Comparison of ENCODE assay signal across 19 cellular contexts in the genomic region with DNA sequence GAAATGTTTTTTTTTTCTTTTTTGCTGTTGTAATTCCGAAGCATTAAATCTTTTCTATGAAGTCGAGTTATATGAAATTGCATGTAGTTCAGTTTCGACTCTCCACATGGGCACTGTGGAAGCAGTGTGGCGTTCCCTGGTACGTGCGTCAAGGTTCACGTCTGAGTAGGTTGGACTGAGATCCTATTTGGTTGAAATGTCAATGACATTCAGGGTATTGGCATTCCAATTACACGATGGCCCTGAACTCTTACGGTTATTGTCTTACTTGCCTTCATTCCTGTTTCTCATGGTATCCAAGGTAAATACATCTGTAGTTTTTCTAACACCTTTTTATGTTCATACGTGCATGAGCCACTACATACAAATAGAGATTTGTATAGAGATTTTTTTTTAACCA.
"Had no signal": no experiment of that assay in that cellular context is flagged by ENCODE, and none has a peak within 500 bp of the region (broad histone marks: within the 10 kb centered on the region; RNA-seq: fewer than 3 reads in every experiment).

No MANE protein-coding gene starts in this region.

- H2AFZ ChIP-seq: parathyroid adenoma had no signal

- H3K4me3 ChIP-seq: coronary artery, prostate gland, sigmoid colon, skin epidermis, testis, transverse colon had no signal

- H3K27me3 ChIP-seq: foreskin keratinocyte, sigmoid colon, testis, transverse colon had no signal

- DNase-seq: effector CD4-positive, alpha-beta T cell; endodermal cell; erythroblast; foreskin keratinocyte; islet precursor cell; mammary epithelial cell; naive thymus-derived CD4-positive, alpha-beta T cell; nephron progenitor cell; sigmoid colon; stimulated activated CD4-positive, alpha-beta T cell treated with anti-CD3 and anti-CD28 coated beads, Interleukin-2, amount 100 ng/mL, for 24 hours; stimulated activated CD4-positive, alpha-beta T cell treated with anti-CD3 and anti-CD28 coated beads, Interleukin-4, amount 100 ng/mL, for 4 hours; stimulated activated naive B cell treated with anti-CD40 and anti-IgM and Interleukin-4, amounts not matched to agents 10 μg/mL and 1 μg/mL and 100 μg/mL, for 72 hours; stimulated activated naive CD8-positive, alpha-beta T cell treated with anti-CD3 and anti-CD28 coated beads, Interleukin-15, amount 100 ng/mL, for 72 hours; testis; transverse colon had no signal

- H3K79me2 ChIP-seq: parathyroid adenoma had no signal

- H3K27ac ChIP-seq: foreskin keratinocyte, parathyroid adenoma, prostate gland, skin epidermis, testis, transverse colon had no signal

- H3K36me3 ChIP-seq: prostate gland, sigmoid colon, transverse colon had no signal

- ATAC-seq: naive thymus-derived CD4-positive, alpha-beta T cell; stimulated activated naive B cell treated with anti-CD40 and anti-IgM and Interleukin-4, amounts not matched to agents 10 μg/mL and 1 μg/mL and 100 μg/mL, for 72 hours; stimulated activated naive CD8-positive, alpha-beta T cell treated with anti-CD3 and anti-CD28 coated beads, Interleukin-15, amount 100 ng/mL, for 72 hours had no signal

- H3K9me3 ChIP-seq: prostate gland, sigmoid colon, testis, transverse colon had no signal

- H3K4me1 ChIP-seq: parathyroid adenoma, prostate gland, testis, transverse colon had no signal
